24 cellular contexts compared by ENCODE assay signal in genomic region chr19:29617336-29618266, GRCh38. TPM values are rescaled to one million over a fixed set of nuclear protein-coding genes. Genes with fewer than 3 reads are reported as not detected.
DNase-seq lines count a peak whose midpoint lies in the region; ATAC-seq, FAIRE-seq and TF ChIP-seq lines count a peak whose summit lies in the region.
"Had no signal": no experiment of that assay in that cellular context is flagged by ENCODE, and none has a peak within 500 bp of the region (broad histone marks: within the 10 kb centered on the region; RNA-seq: fewer than 3 reads in every experiment).

No MANE protein-coding gene starts in this region.

- H3K4me1 Mint-ChIP-seq in activated CD8-positive, alpha-beta memory T cell treated with anti-CD3 and anti-CD28 coated beads, Interleukin-2, amount 10 ng/mL, durations not matched to agents 7 days and 5 days = peaks cover 27% of the 10 kb centered on the region
- H3K4me1 Mint-ChIP-seq in nephron progenitor cell = peaks cover 45% of the 10 kb centered on the region
- H3K4me1 Mint-ChIP-seq: neural crest cell had no signal

- H3K36me3 ChIP-seq in H7 (replicated peaks; ENCODE audit: control insufficient read depth, insufficient read depth, low read length) (peaks cover 7% of the 10 kb centered on the region), GM12878 (ENCODE audit: control insufficient read depth in 2 of 2, insufficient read depth in 2 of 2, low read length in 1 of 2) (peaks cover 5 to 18% of the 10 kb centered on the region in 2 experiments), upper lobe of right lung (peaks cover 40% of the 10 kb centered on the region)

- peaks cover 22% of the 10 kb centered on the region for H3K36me3 Mint-ChIP-seq in activated CD8-positive, alpha-beta memory T cell treated with anti-CD3 and anti-CD28 coated beads, Interleukin-2, amount 10 ng/mL, durations not matched to agents 7 days and 5 days
- H3K36me3 Mint-ChIP-seq in nephron progenitor cell (ENCODE audit: low read depth) = peaks cover 20% of the 10 kb centered on the region

- no peaks in the 10 kb centered on the region for H4K20me1 ChIP-seq in GM12878 (ENCODE audit: control insufficient read depth, insufficient read depth)

- intact Hi-C loops in GM12878 (cut with micrococcal nuclease; ENCODE audit: unreplicated experiment) (no loop called here), upper lobe of right lung (cut with DNase I) (no loop called here)

- H3K9me3 ChIP-seq in GM12878 (replicated peaks; ENCODE audit: control insufficient read depth, insufficient read depth, low read length) = no peaks in the 10 kb centered on the region
- H3K9me3 ChIP-seq in upper lobe of right lung = no peaks in the 10 kb centered on the region
- H3K9me3 ChIP-seq: A549, gastrocnemius medialis, tibial artery had no signal

- no peaks in the 10 kb centered on the region for H3K79me2 ChIP-seq in GM12878 (ENCODE audit: control insufficient read depth, insufficient read depth, low read length)

- TF ChIP-seq CTCF in GM12878 (IDR thresholded peaks at IDR 0.05 in 2 of 3, conservative IDR thresholded peaks at IDR 0.05 in 1 of 3; ENCODE audit: control insufficient read depth in 2 of 3, extremely low read depth in 1 of 3, insufficient read depth in 1 of 3, low read depth in 3 of 3, low read length in 3 of 3) = no peak
- TF ChIP-seq CTCF in nephron progenitor cell (IDR thresholded peaks at IDR 0.05) = no peak
- TF ChIP-seq CTCF in upper lobe of right lung (IDR thresholded peaks at IDR 0.05) = no peak

- SMC1A ChIA-PET in GM12878 (lab: Charles Lee; ENCODE audit: uncharacterized antibody, unreplicated experiment) = interaction anchor here (0.6 kb wide), 2 partner anchors 101 to 368 kb away, joined by 3 read pairs; no protein-coding TSS in a partner anchor

- no peak for FAIRE-seq in GM12878 (lab: Jason Lieb, UNC)
- FAIRE-seq: colon, GM12892, H54 had no signal

- no peaks in the 10 kb centered on the region for H3K27me3 ChIP-seq in H7 (ENCODE audit: control insufficient read depth, insufficient read depth, low read length)
- H3K27me3 ChIP-seq in GM12878 (replicated peaks in 1 of 2; ENCODE audit: control insufficient read depth in 2 of 2, insufficient read depth in 2 of 2, low read length in 1 of 2) = no peaks in the 10 kb centered on the region
- no peaks in the 10 kb centered on the region for H3K27me3 ChIP-seq in upper lobe of right lung
- H3K27me3 ChIP-seq: gastrocnemius medialis had no signal

- POLR2A ChIA-PET in GM12878 (lab: Charles Lee) = interaction anchor here (1.3 kb wide), 1 partner anchor 12 kb away, joined by 3 read pairs; the partner anchor contains the start of gene POP4

- 75% methylated on average over 16 of the region's 16 CpGs for WGBS in GM12878 (ENCODE audit: insufficient coverage, insufficient replicate concordance, low lambda C conversion rate, missing lambda C conversion rate)

- H3K27ac ChIP-seq in GM12878 (ENCODE audit: control insufficient read depth, insufficient read depth) (no peak overlapping the region), upper lobe of right lung (no peak overlapping the region)
- H3K27ac ChIP-seq: A549, gastrocnemius medialis, HL-60, tibial artery had no signal

- no peak overlapping the region for H3K4me2 ChIP-seq in GM12878 (ENCODE audit: control insufficient read depth, insufficient read depth)
- H3K4me2 ChIP-seq: A549 had no signal

- no peaks in the 10 kb centered on the region for H3K27me3 Mint-ChIP-seq in activated CD8-positive, alpha-beta memory T cell treated with anti-CD3 and anti-CD28 coated beads, Interleukin-2, amount 10 ng/mL, durations not matched to agents 7 days and 5 days
- H3K27me3 Mint-ChIP-seq in nephron progenitor cell (ENCODE audit: low read depth, poor library complexity) = peaks cover 5% of the 10 kb centered on the region
- H3K27me3 Mint-ChIP-seq: stimulated activated naive CD8-positive, alpha-beta T cell treated with anti-CD3 and anti-CD28 coated beads, Interleukin-15, amount 100 ng/mL, for 72 hours had no signal

- H3K9me3 Mint-ChIP-seq in activated CD8-positive, alpha-beta memory T cell treated with anti-CD3 and anti-CD28 coated beads, Interleukin-2, amount 10 ng/mL, durations not matched to agents 7 days and 5 days (ENCODE audit: low read depth) = no peaks in the 10 kb centered on the region
- H3K9me3 Mint-ChIP-seq in nephron progenitor cell = no peaks in the 10 kb centered on the region
- H3K9me3 Mint-ChIP-seq: activated naive CD4-positive, alpha-beta T cell treated with anti-CD3 and anti-CD28 coated beads, Interleukin-2, amount 50 U/mL, for 72 hours; neural crest cell; stimulated activated naive CD8-positive, alpha-beta T cell treated with anti-CD3 and anti-CD28 coated beads, Interleukin-15, amount 100 ng/mL, for 72 hours; T-helper 2 cell treated with Interferon-gamma antibody and Interleukin-4, amounts not matched to agents 5 μg/mL and 100 μg/mL, for 36 hours had no signal

- no peak overlapping the region for H3K9ac ChIP-seq in GM12878 (ENCODE audit: control insufficient read depth, insufficient read depth, low read length)

- peak; percentile 36; the same call in 1 of the 2 replicates for TF ChIP-seq POLR2A in GM12878 (IDR thresholded peaks at IDR 0.05; ENCODE audit: low read depth, low read length)

- DNase-seq in activated CD8-positive, alpha-beta memory T cell treated with anti-CD3 and anti-CD28 coated beads, Interleukin-2, amount 10 ng/mL, durations not matched to agents 7 days and 5 days = no peak
- no peak for DNase-seq in activated CD8-positive, alpha-beta memory T cell treated with anti-CD3 and anti-CD28 coated beads, Interleukin-2, amount 50 U/mL, for 48 hours
- DNase-seq in H7 (peak; percentile 38), GM12878 (ENCODE audit: low read depth, low spot score) (no peak), nephron progenitor cell (no peak), KBM-7 (no peak), AG08396 (ENCODE audit: low spot score) (no peak), upper lobe of right lung (no peak)
- DNase-seq: gastrocnemius medialis; MM.1S; NCI-H1417; NCI-H2029; NCI-H526; stimulated activated CD4-positive, alpha-beta T cell treated with anti-CD3 and anti-CD28 coated beads, Interleukin-2, amount 100 ng/mL, for 24 hours; stimulated activated naive CD8-positive, alpha-beta T cell treated with anti-CD3 and anti-CD28 coated beads, Interleukin-15, amount 100 ng/mL, for 72 hours; tibial artery had no signal

- in situ Hi-C loops in GM12878 (cut with MboI) = loop anchor here (10.0 kb wide), 1 partner anchor 47 kb away; the partner anchor contains the start of gene PLEKHF1
- in situ Hi-C loops in KBM-7 (cut with MboI; ENCODE audit: low pct_unique_long_range_greater_than_20kb, low sequenced_read_pairs) = loop anchor here (10.0 kb wide), 1 partner anchor 67 kb away; no protein-coding TSS in a partner anchor

- ATAC-seq in activated CD8-positive, alpha-beta memory T cell treated with anti-CD3 and anti-CD28 coated beads, Interleukin-2, amount 10 ng/mL, durations not matched to agents 7 days and 5 days = no peak
- ATAC-seq in GM12878 (no peak), upper lobe of right lung (no peak)
- ATAC-seq: activated naive CD4-positive, alpha-beta T cell treated with anti-CD3 and anti-CD28 coated beads, Interleukin-2, amount 50 U/mL, for 72 hours; gastrocnemius medialis; stimulated activated naive CD8-positive, alpha-beta T cell treated with anti-CD3 and anti-CD28 coated beads, Interleukin-15, amount 100 ng/mL, for 72 hours had no signal

- H3K4me1 ChIP-seq in GM12878 (ENCODE audit: control insufficient read depth, insufficient read depth, low read length) = peaks cover 12% of the 10 kb centered on the region
- H3K4me1 ChIP-seq in upper lobe of right lung = no peaks in the 10 kb centered on the region
- H3K4me1 ChIP-seq: A549, gastrocnemius medialis, tibial artery had no signal

- H3K27ac Mint-ChIP-seq in activated CD8-positive, alpha-beta memory T cell treated with anti-CD3 and anti-CD28 coated beads, Interleukin-2, amount 10 ng/mL, durations not matched to agents 7 days and 5 days = peak overlapping the region; percentile 48
- H3K27ac Mint-ChIP-seq in nephron progenitor cell = peak overlapping the region; percentile 61
- H3K27ac Mint-ChIP-seq: T-helper 2 cell treated with Interferon-gamma antibody and Interleukin-4, amounts not matched to agents 5 μg/mL and 100 μg/mL, for 36 hours had no signal

- no peak overlapping the region for H2AFZ ChIP-seq in GM12878 (ENCODE audit: control insufficient read depth, low read depth, low read length)

- BruUV-seq in GM12878 (replicated peaks; lab: Mats Ljungman, UMichigan) = no TSS peak

- TF ChIP-seq EP300 in GM12878 (IDR thresholded peaks at IDR 0.05; ENCODE audit: borderline replicate concordance in 1 of 2, control insufficient read depth in 1 of 2, low read depth in 2 of 2, low read length in 2 of 2) = no peak

- no peak overlapping the region for H3K4me3 Mint-ChIP-seq in activated CD8-positive, alpha-beta memory T cell treated with anti-CD3 and anti-CD28 coated beads, Interleukin-2, amount 10 ng/mL, durations not matched to agents 7 days and 5 days
- H3K4me3 Mint-ChIP-seq in nephron progenitor cell = no peak overlapping the region
- H3K4me3 Mint-ChIP-seq: neural crest cell; stimulated activated naive CD8-positive, alpha-beta T cell treated with anti-CD3 and anti-CD28 coated beads, Interleukin-15, amount 100 ng/mL, for 72 hours; T-helper 2 cell treated with Interferon-gamma antibody and Interleukin-4, amounts not matched to agents 5 μg/mL and 100 μg/mL, for 36 hours had no signal

- RAD21 ChIA-PET in GM12878 (lab: Charles Lee; ENCODE audit: unreplicated experiment) = interaction anchor here (0.6 to 1.8 kb wide), 3 partner anchors 97 to 99 kb away, joined by 3 to 9 read pairs (median 3); no protein-coding TSS in a partner anchor

- CTCF ChIA-PET in activated CD8-positive, alpha-beta memory T cell treated with anti-CD3 and anti-CD28 coated beads, Interleukin-2, amount 10 ng/mL, durations not matched to agents 7 days and 5 days (lab: Charles Lee) = interaction anchor here (0.7 to 14.7 kb wide), 6 partner anchors 10 to 99 kb away, joined by 3 to 196 read pairs (median 4); partner anchors contain the start of gene PLEKHF1
- CTCF ChIA-PET in GM12878 (lab: Yijun Ruan, JAX) = interaction anchor here (0.8 to 5.2 kb wide), 3 partner anchors 8 to 99 kb away, joined by 3 to 35 read pairs (median 3); no protein-coding TSS in a partner anchor

- H3K4me3 ChIP-seq in H7 (ENCODE audit: insufficient read depth, low read depth, low read length) = no peak overlapping the region
- no peak overlapping the region for H3K4me3 ChIP-seq in GM12878
- H3K4me3 ChIP-seq in upper lobe of right lung = no peak overlapping the region
- H3K4me3 ChIP-seq: A549, gastrocnemius medialis, tibial artery had no signal

- no peak for TF ChIP-seq RAD21 in GM12878 (IDR thresholded peaks at IDR 0.05; ENCODE audit: insufficient read depth, low read depth, low read length)

RNA-seq across cellular contexts. Expression of gene POP4, which starts 11.5 kb away (rescaled TPM):
- 100 to 1,000 TPM in 1 of 2 experiments, 10 to 100 TPM in 1; 96.6 to 106 TPM for total RNA-seq in activated CD8-positive, alpha-beta memory T cell treated with anti-CD3 and anti-CD28 coated beads, Interleukin-2, amount 10 ng/mL, durations not matched to agents 7 days and 5 days
- 63.5 and 69.1 TPM in 2 replicates for total RNA-seq in H7 (2014; rRNA removed; shearing (Covaris generic))
- 99.8 and 103 TPM in 2 replicates for total RNA-seq in GM12878 (2013; cell fraction: nucleolus; rRNA removed)
- total RNA-seq in GM12878 (2014; rRNA removed) (128 and 132 TPM in 2 replicates), GM12878 (2014; rRNA removed; fragmentation: Illumina TruSeq; extraction: Trizol) (108 and 114 TPM in 2 replicates), GM12878 (2021) (85.1 and 93.5 TPM in 2 replicates), upper lobe of right lung (58.8 TPM)
- 76.2 TPM for polyA plus RNA-seq in GM12878 (2011; ENCODE audit: low read depth)
- polyA plus RNA-seq in GM12878 (2011; rRNA removed) (118 and 132 TPM in 2 replicates), GM12878 (2014; fragmentation: Illumina TruSeq; extraction: Trizol) (113 and 118 TPM in 2 replicates), GM12878 (2014; fragmentation: Nextera tagmentation; extraction: Ambion mirVana) (10 to 100 TPM; 52.1 to 76.6 TPM), GM12878 (2014; rRNA removed) (118 and 129 TPM in 2 replicates), GM12878 (2016; fragmentation: Nextera tagmentation; extraction: Ambion mirVana) (100 to 1,000 TPM; 225 to 231 TPM)
- polyA plus RNA-seq in GM12878 (2011; cell fraction: cytosol; rRNA removed) = 94.2 and 105 TPM in 2 replicates
- polyA plus RNA-seq in GM12878 (2011; cell fraction: nucleus; rRNA removed) = 131 and 158 TPM in 2 replicates
- 45.0 and 65.7 TPM in 2 replicates for polyA plus RNA-seq in GM12878 (2012)
- polyA minus RNA-seq in GM12878 (2011; rRNA and poly(A)+ RNA removed) = 72.3 and 95.2 TPM in 2 replicates
- 24.3 and 44.7 TPM in 2 replicates for polyA minus RNA-seq in GM12878 (2011; cell fraction: cytosol; rRNA and poly(A)+ RNA removed)
- polyA minus RNA-seq in GM12878 (2011; cell fraction: nucleus; rRNA and poly(A)+ RNA removed) = 62.3 and 73.9 TPM in 2 replicates

RNA-seq across cellular contexts. Expression of gene PLEKHF1, which starts 47.7 kb away (rescaled TPM):
- 10 to 100 TPM; 42.4 to 64.1 TPM for total RNA-seq in activated CD8-positive, alpha-beta memory T cell treated with anti-CD3 and anti-CD28 coated beads, Interleukin-2, amount 10 ng/mL, durations not matched to agents 7 days and 5 days
- total RNA-seq in H7 (2014; rRNA removed; shearing (Covaris generic)) = 12.9 and 19.4 TPM in 2 replicates
- total RNA-seq in GM12878 (2013; cell fraction: nucleolus; rRNA removed) = 27.3 and 32.2 TPM in 2 replicates
- 18.6 and 20.2 TPM in 2 replicates for total RNA-seq in GM12878 (2014; rRNA removed)
- 2.5 and 4.0 TPM in 2 replicates for total RNA-seq in GM12878 (2014; rRNA removed; fragmentation: Illumina TruSeq; extraction: Trizol)
- 17.6 and 19.1 TPM in 2 replicates for total RNA-seq in GM12878 (2021)
- polyA plus RNA-seq in GM12878 (2011; ENCODE audit: low read depth) = 1.8 TPM
- polyA plus RNA-seq in GM12878 (2011; rRNA removed) = 6.0 and 15.8 TPM in 2 replicates
- 25.9 and 36.4 TPM in 2 replicates for polyA plus RNA-seq in GM12878 (2011; cell fraction: cytosol; rRNA removed)
- 40.4 and 43.7 TPM in 2 replicates for polyA plus RNA-seq in GM12878 (2011; cell fraction: nucleus; rRNA removed)
- polyA plus RNA-seq in GM12878 (2012) = 6.0 and 11.1 TPM in 2 replicates
- 0.19 and 2.4 TPM in 2 replicates for polyA plus RNA-seq in GM12878 (2014; fragmentation: Illumina TruSeq; extraction: Trizol)
- under 1 TPM; 0.10 to 0.31 TPM for polyA plus RNA-seq in GM12878 (2014; fragmentation: Nextera tagmentation; extraction: Ambion mirVana)
- polyA plus RNA-seq in GM12878 (2014; rRNA removed) = 20.3 and 23.0 TPM in 2 replicates
- 10 to 100 TPM; 14.8 to 19.5 TPM for polyA plus RNA-seq in GM12878 (2016; fragmentation: Nextera tagmentation; extraction: Ambion mirVana)
- 11.6 and 26.6 TPM in 2 replicates for polyA minus RNA-seq in GM12878 (2011; rRNA and poly(A)+ RNA removed)
- 13.9 and 17.0 TPM in 2 replicates for polyA minus RNA-seq in GM12878 (2011; cell fraction: cytosol; rRNA and poly(A)+ RNA removed)
- 19.7 and 32.3 TPM in 2 replicates for polyA minus RNA-seq in GM12878 (2011; cell fraction: nucleus; rRNA and poly(A)+ RNA removed)
- 17.3 TPM for total RNA-seq in upper lobe of right lung
